Comparison of ENCODE assay signal across 8 cellular contexts in genomic region chr3:98900265-98901031, GRCh38. TPM values are rescaled to one million over a fixed set of nuclear protein-coding genes. Genes with fewer than 3 reads are reported as not detected.
A peak's percentile ranks its signal among the peaks of the same experiment; 100 is the strongest.
DNase-seq lines count a peak whose midpoint lies in the region; ATAC-seq and TF ChIP-seq lines count a peak whose summit lies in the region.

No MANE protein-coding gene starts in this region.

- H3K9me2 ChIP-seq in PC-3 (replicated peaks; ENCODE audit: low read length), result no peaks in the 10 kb centered on the region

- H3K27me3 ChIP-seq in PC-3 (ENCODE audit: low read length) (no peaks in the 10 kb centered on the region), esophagus muscularis mucosa (no peaks in the 10 kb centered on the region), rectal smooth muscle tissue (ENCODE audit: control insufficient read depth, insufficient read depth, low read length) (no peaks in the 10 kb centered on the region)

- H3K27ac ChIP-seq in PC-3 (ENCODE audit: low read length) (peak overlapping the region; percentile 80), esophagus muscularis mucosa (replicated peaks in 1 of 4) (peak overlapping the region; percentile 93 to 97 (median 95)), rectal smooth muscle tissue (ENCODE audit: low read depth, low read length) (peak overlapping the region; percentile 94)

- H3K36me3 ChIP-seq in PC-3 (ENCODE audit: low read depth, low read length) (peaks cover 49% of the 10 kb centered on the region), esophagus muscularis mucosa (no peaks in the 10 kb centered on the region), rectal smooth muscle tissue (ENCODE audit: control insufficient read depth, insufficient read depth, low read length) (no peaks in the 10 kb centered on the region)

- peaks cover 49% of the 10 kb centered on the region for H3K4me1 ChIP-seq in PC-3 (ENCODE audit: insufficient read depth, low read length)
- peaks cover 10 to 40% (median 35%) of the 10 kb centered on the region in 4 donors for H3K4me1 ChIP-seq in esophagus muscularis mucosa
- peaks cover 11% of the 10 kb centered on the region for H3K4me1 ChIP-seq in rectal smooth muscle tissue (ENCODE audit: control insufficient read depth, insufficient read depth, low read length)

- H3K4me3 ChIP-seq in GM12875 (ENCODE audit: low read depth, low read length) (peak overlapping the region; percentile 77), PC-3 (ENCODE audit: low read length) (peak overlapping the region; percentile 90), esophagus muscularis mucosa (peak overlapping the region; percentile 92 to 98 (median 93)), rectal smooth muscle tissue (ENCODE audit: low read length) (peak overlapping the region; percentile 94)

- WGBS in esophagus muscularis mucosa, result 8% methylated on average over 17 of the region's 17 CpGs

- no peak for DNase-seq in PC-3
- no peak for DNase-seq in esophagus muscularis mucosa (ENCODE audit: extremely low spot score)

- H3F3A ChIP-seq in PC-3 (ENCODE audit: low read length, unreplicated experiment), result peaks cover 6% of the 10 kb centered on the region

- peak overlapping the region; percentile 97 for H3K9ac ChIP-seq in PC-3 (ENCODE audit: low read length)
- peak overlapping the region; percentile 40 for H3K9ac ChIP-seq in rectal smooth muscle tissue (ENCODE audit: low read length)

- intact Hi-C loops in PC-3 (cut with micrococcal nuclease) (loop anchor here (1.0 to 5.0 kb wide), 5 partner anchors 23 to 308 kb away; partner anchors contain the start of gene CPOX), esophagus muscularis mucosa (cut with DNase I) (loop anchor here (5.0 to 10.0 kb wide), 2 partner anchors 83 to 94 kb away; no protein-coding TSS in a partner anchor)

- H3K9me3 ChIP-seq in PC-3 (ENCODE audit: low read length) (no peaks in the 10 kb centered on the region), esophagus muscularis mucosa (no peaks in the 10 kb centered on the region)

- H4K20me1 ChIP-seq in PC-3 (ENCODE audit: low read length), result peaks cover 53% of the 10 kb centered on the region

- CTCF ChIA-PET in PC-3 (lab: Charles Lee), result no interaction called here

- ATAC-seq in PC-3 (no peak), HG03108 (IDR thresholded peaks at IDR 0.05; ENCODE audit: unreplicated experiment) (no peak), GM18502 (IDR thresholded peaks at IDR 0.05; ENCODE audit: poor library complexity, unreplicated experiment) (no peak), GM21390 (IDR thresholded peaks at IDR 0.05; ENCODE audit: unreplicated experiment) (no peak), HG03095 (IDR thresholded peaks at IDR 0.05; ENCODE audit: unreplicated experiment) (no peak)

- peaks cover 93% of the 10 kb centered on the region for H3K79me2 ChIP-seq in PC-3 (ENCODE audit: low read length)

- no peak for TF ChIP-seq POLR2A in esophagus muscularis mucosa (IDR thresholded peaks at IDR 0.05; ENCODE audit: low read depth)

- no peak overlapping the region for H2AFZ ChIP-seq in PC-3 (ENCODE audit: low read length)

- TSS peak; percentile 42 for BruUV-seq in PC-3 (replicated peaks; lab: Mats Ljungman, UMichigan)

- POLR2A ChIA-PET in PC-3 (lab: Charles Lee; ENCODE audit: unreplicated experiment), result interaction anchor here (0.7 kb wide), 1 partner anchor 14 kb away, joined by 4 read pairs; no protein-coding TSS in a partner anchor

- peak overlapping the region; percentile 90 for H3K4me2 ChIP-seq in PC-3 (ENCODE audit: low read length)

- no peak for TF ChIP-seq CTCF in GM12875 (IDR thresholded peaks at IDR 0.05; ENCODE audit: borderline replicate concordance, insufficient read depth, low read depth, low read length)
- no peak for TF ChIP-seq CTCF in PC-3 (conservative IDR thresholded peaks at IDR 0.05; ENCODE audit: low read depth, low read length)
- TF ChIP-seq CTCF in esophagus muscularis mucosa (IDR thresholded peaks at IDR 0.05), result no peak

- no peak for TF ChIP-seq EP300 in esophagus muscularis mucosa (IDR thresholded peaks at IDR 0.05)

RNA-seq across cellular contexts. Expression of gene DCBLD2, which starts 1.0 kb away (rescaled TPM):
- total RNA-seq in PC-3 (2014; rRNA removed), result 265 and 307 TPM in 2 replicates
- 10 to 100 TPM; 37.3 to 48.4 (median 46.6) TPM for total RNA-seq in esophagus muscularis mucosa
